In the genomic region with DNA sequence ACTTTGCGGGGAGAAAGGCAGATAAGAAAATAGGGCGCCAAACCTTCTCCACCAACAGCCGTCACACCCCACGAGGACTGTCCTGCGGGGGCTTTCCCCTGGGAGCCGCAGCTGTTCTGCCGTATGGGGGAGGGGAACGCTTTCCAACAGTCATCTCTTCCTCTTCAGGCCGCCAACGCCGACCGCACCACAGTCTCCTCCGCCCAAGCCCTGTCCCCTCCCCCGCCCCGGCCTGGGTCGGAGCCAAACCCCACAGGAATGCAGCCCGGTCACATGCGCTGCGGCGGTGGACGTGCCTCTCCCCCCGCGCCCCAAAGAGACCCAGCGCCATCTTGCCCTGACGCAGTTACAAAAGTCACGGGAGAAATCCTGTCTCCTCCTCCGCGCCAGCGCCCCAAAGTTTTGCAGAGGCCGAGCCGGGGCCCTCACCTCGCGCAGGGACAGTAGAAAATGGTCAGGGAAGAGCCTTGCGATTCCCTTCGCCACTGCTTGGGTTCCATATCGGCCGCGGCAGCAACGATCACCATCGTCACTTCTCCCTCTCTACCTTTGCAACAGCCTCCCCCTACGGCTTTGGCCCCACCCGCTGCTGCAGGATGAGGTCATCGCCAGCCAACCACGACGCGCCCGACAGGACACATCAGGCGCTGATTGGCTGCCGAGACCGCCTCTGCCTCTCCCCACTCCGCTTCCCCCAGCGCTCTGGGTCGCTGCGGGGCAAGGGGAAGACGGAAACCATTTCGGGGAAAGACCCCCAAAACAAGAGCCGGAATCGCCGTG, we compare ENCODE assay signal across 8 cellular contexts. TPM values are rescaled to one million over a fixed set of nuclear protein-coding genes. Genes with fewer than 3 reads are reported as not detected.
DNase-seq lines count a peak whose midpoint lies in the region; ATAC-seq and TF ChIP-seq lines count a peak whose summit lies in the region.

No MANE protein-coding gene starts in this region.

- TF ChIP-seq CTCF in PC-3 (conservative IDR thresholded peaks at IDR 0.05; ENCODE audit: low read depth, low read length): no peak

- H3K9me3 Mint-ChIP-seq in activated T-cell treated with anti-CD3 and anti-CD28 coated beads, Interleukin-2, amount 50 U/mL, for 4 hours: no peaks in the 10 kb centered on the region

- peaks cover 54% of the 10 kb centered on the region for H4K20me1 ChIP-seq in PC-3 (ENCODE audit: low read length)

- H3K36me3 ChIP-seq in PC-3 (ENCODE audit: low read depth, low read length) (no peaks in the 10 kb centered on the region), esophagus (ENCODE audit: control insufficient read depth in 2 of 2, insufficient read depth in 2 of 2, low read length in 1 of 2) (no peaks in the 10 kb centered on the region), mucosa of stomach (ENCODE audit: control insufficient read depth, insufficient read depth, low read length) (no peaks in the 10 kb centered on the region)

- H3K9ac ChIP-seq in PC-3 (ENCODE audit: low read length) (peak overlapping the region; percentile 99), mucosa of stomach (ENCODE audit: low read length) (peak overlapping the region; percentile 100)

- no peaks in the 10 kb centered on the region for H3K27me3 ChIP-seq in PC-3 (ENCODE audit: low read length)
- H3K27me3 ChIP-seq in esophagus (ENCODE audit: control insufficient read depth in 1 of 2, insufficient read depth in 2 of 2, low read length in 2 of 2): no peaks in the 10 kb centered on the region
- H3K27me3 ChIP-seq in mucosa of stomach (ENCODE audit: control insufficient read depth, insufficient read depth, low read length): no peaks in the 10 kb centered on the region

- POLR2A ChIA-PET in PC-3 (lab: Charles Lee; ENCODE audit: unreplicated experiment): interaction anchor here (1.0 kb wide), 3 partner anchors 29 to 55 kb away, joined by 3 to 4 read pairs (median 4); no protein-coding TSS in a partner anchor

- no peaks in the 10 kb centered on the region for H3F3A ChIP-seq in PC-3 (ENCODE audit: low read length, unreplicated experiment)

- H3K27ac ChIP-seq in PC-3 (ENCODE audit: low read length): peak overlapping the region; percentile 95
- peak overlapping the region; percentile 99 to 100 for H3K27ac ChIP-seq in esophagus (ENCODE audit: low read depth in 2 of 2, low read length in 1 of 2)

- 0% methylated on average over 59 of the region's 59 CpGs for whole genome bisulfite sequencing in esophagus, 2 donors

- peak overlapping the region; percentile 98 for H3K4me3 ChIP-seq in Jurkat, Clone E6-1 (ENCODE audit: low read length)
- peak overlapping the region; percentile 78 for H3K4me3 ChIP-seq in PC-3 (ENCODE audit: low read length)
- H3K4me3 ChIP-seq in esophagus (ENCODE audit: low read depth in 1 of 2, low read length in 2 of 2): peak overlapping the region; percentile 96 to 98
- H3K4me3 ChIP-seq in mucosa of stomach (ENCODE audit: low read length): peak overlapping the region; percentile 98

- H3K9me3 ChIP-seq in PC-3 (ENCODE audit: low read length) (no peaks in the 10 kb centered on the region), esophagus (ENCODE audit: control insufficient read depth in 2 of 2, insufficient read depth in 1 of 2, low read depth in 1 of 2, low read length in 1 of 2) (no peaks in the 10 kb centered on the region), mucosa of stomach (ENCODE audit: control insufficient read depth, low read length) (no peaks in the 10 kb centered on the region)

- H3K36me3 Mint-ChIP-seq in activated T-cell treated with anti-CD3 and anti-CD28 coated beads, Interleukin-2, amount 50 U/mL, for 4 hours (ENCODE audit: insufficient read depth): peaks cover 25% of the 10 kb centered on the region

- H3K79me2 ChIP-seq in PC-3 (ENCODE audit: low read length): peaks cover 45% of the 10 kb centered on the region

- H2AFZ ChIP-seq in PC-3 (ENCODE audit: low read length): peak overlapping the region; percentile 51; the same call in 1 of the 2 replicates

- peak overlapping the region; percentile 95 for H3K4me2 ChIP-seq in PC-3 (ENCODE audit: low read length)

- ATAC-seq in GM21717 (IDR thresholded peaks at IDR 0.05; ENCODE audit: unreplicated experiment): peak; percentile 71
- ATAC-seq in PC-3: peak; percentile 72
- peak; percentile 72 to 73 for ATAC-seq in activated T-cell treated with anti-CD3 and anti-CD28 coated beads, Interleukin-2, amount 50 U/mL, for 4 hours

- CTCF ChIA-PET in PC-3 (lab: Charles Lee): no interaction called here

- peaks cover 42% of the 10 kb centered on the region for H3K4me1 Mint-ChIP-seq in activated T-cell treated with anti-CD3 and anti-CD28 coated beads, Interleukin-2, amount 50 U/mL, for 4 hours (ENCODE audit: low read depth)

- peak overlapping the region; percentile 99 for H3K4me3 Mint-ChIP-seq in activated T-cell treated with anti-CD3 and anti-CD28 coated beads, Interleukin-2, amount 50 U/mL, for 4 hours

- BruUV-seq in PC-3 (replicated peaks; lab: Mats Ljungman, UMichigan): no TSS peak

- intact Hi-C loops in PC-3 (cut with micrococcal nuclease): loop anchor here (1.0 to 5.0 kb wide), 2 partner anchors 55 to 375 kb away; partner anchors contain the start of gene SRPK2

- no peaks in the 10 kb centered on the region for H3K9me2 ChIP-seq in PC-3 (replicated peaks; ENCODE audit: low read length)

- H3K4me1 ChIP-seq in PC-3 (ENCODE audit: insufficient read depth, low read length): peaks cover 27% of the 10 kb centered on the region
- no peaks in the 10 kb centered on the region for H3K4me1 ChIP-seq in esophagus (ENCODE audit: control insufficient read depth in 2 of 2, insufficient read depth in 2 of 2, low read length in 1 of 2)
- H3K4me1 ChIP-seq in mucosa of stomach (ENCODE audit: control insufficient read depth, insufficient read depth, low read length): peaks cover 16% of the 10 kb centered on the region

- no peaks in the 10 kb centered on the region for H3K27me3 Mint-ChIP-seq in activated T-cell treated with anti-CD3 and anti-CD28 coated beads, Interleukin-2, amount 50 U/mL, for 4 hours (ENCODE audit: low read depth)

- DNase-seq in DMS53 (lab: John Stamatoyannopoulos, UW): peak; percentile 99
- DNase-seq in Jurkat, Clone E6-1 (ENCODE audit: low read depth, low spot score): peak; percentile 96
- peak; percentile 96 for DNase-seq in PC-3
- peak; percentile 100 for DNase-seq in activated T-cell treated with anti-CD3 and anti-CD28 coated beads, Interleukin-2, amount 50 U/mL, for 4 hours
- DNase-seq in stimulated activated CD8-positive, alpha-beta memory T cell treated with anti-CD3 and anti-CD28 coated beads, Interleukin-4, amount 100 ng/mL, for 48 hours: peak; percentile 100

RNA-seq across cellular contexts. Expression of gene KMT2E, which starts 1.3 kb away (rescaled TPM):
- polyA plus RNA-seq in Jurkat, Clone E6-1 (2012; ENCODE audit: insufficient read depth, insufficient read length): 24.1 TPM
- total RNA-seq in PC-3 (2014; rRNA removed): 21.8 and 27.4 TPM in 2 replicates
- 10 to 100 TPM; 49.2 to 71.8 (median 67.4) TPM for total RNA-seq in activated T-cell treated with anti-CD3 and anti-CD28 coated beads, Interleukin-2, amount 50 U/mL, for 4 hours
- polyA plus RNA-seq in esophagus: 10 to 100 TPM; 10.8 to 15.0 TPM

Comparison
In these comparisons a context has a peak if more than half of its experiments do, and no peak if none do; other contexts are left out.
1. Peak in every context shown above with its lines: DNase-seq, ATAC-seq, H3K4me3 ChIP-seq and H3K27ac ChIP-seq.